19 cellular contexts compared by ENCODE assay signal in the genomic region with DNA sequence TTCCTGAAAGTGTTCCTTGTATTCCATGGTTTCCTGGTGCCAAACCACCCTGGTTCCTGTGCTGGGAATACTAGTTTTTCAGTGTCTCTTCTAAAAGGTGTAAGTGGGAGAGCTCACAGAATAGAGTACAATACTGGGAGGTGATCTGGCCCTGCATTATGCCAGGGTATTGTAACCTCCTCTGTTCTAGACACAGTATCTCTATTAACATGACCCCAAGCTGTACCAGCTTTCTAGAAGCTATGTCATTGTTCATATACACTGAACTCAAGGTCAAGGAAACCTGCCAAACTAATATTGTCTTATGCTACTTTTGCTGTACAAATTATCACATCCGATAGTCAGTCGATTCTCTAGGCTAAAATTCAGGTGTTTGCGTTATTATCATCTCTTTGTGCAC.
"Had no signal": no experiment of that assay in that cellular context is flagged by ENCODE, and none has a peak within 500 bp of the region (broad histone marks: within the 10 kb centered on the region; RNA-seq: fewer than 3 reads in every experiment).

No MANE protein-coding gene starts in this region.

- H3K9me3 ChIP-seq: esophagus muscularis mucosa, gastrocnemius medialis, left lung, lower lobe of right lung, neutrophil, right atrium auricular region, tibial artery, upper lobe of left lung, uterus had no signal

- H3K36me3 ChIP-seq: gastrocnemius medialis, left lung, lower lobe of right lung, neutrophil, right atrium auricular region, uterus had no signal

- H3K9me3 Mint-ChIP-seq: nephron progenitor cell; stimulated activated naive CD8-positive, alpha-beta T cell treated with anti-CD3 and anti-CD28 coated beads, Interleukin-15, Interleukin-2, amounts not matched to agents 100 ng/mL and 50 ng/mL, for 24 hours had no signal

- ATAC-seq: gastrocnemius medialis, left lung, lower lobe of right lung had no signal

- H3K27me3 ChIP-seq: esophagus muscularis mucosa, gastrocnemius medialis, right atrium auricular region, tibial artery, upper lobe of left lung, uterus had no signal

- H3K27ac Mint-ChIP-seq: nephron progenitor cell; stimulated activated naive CD8-positive, alpha-beta T cell treated with anti-CD3 and anti-CD28 coated beads, Interleukin-15, Interleukin-2, amounts not matched to agents 100 ng/mL and 50 ng/mL, for 24 hours had no signal

- DNase-seq: effector memory CD4-positive, alpha-beta T cell; gastrocnemius medialis; left lung; lower lobe of right lung; mesenchymal stem cell; midbrain; nephron progenitor cell; posterior cingulate gyrus; small intestine; stimulated activated CD4-positive, alpha-beta T cell treated with anti-CD3 and anti-CD28 coated beads, Interleukin-2, amount 100 ng/mL, for 48 hours; tibial artery; uterus had no signal

- FAIRE-seq: endometrium, small intestine had no signal

- H3K4me3 ChIP-seq: esophagus muscularis mucosa, gastrocnemius medialis, left lung, lower lobe of right lung, right atrium auricular region, tibial artery, upper lobe of left lung, uterus had no signal

- H3K4me3 Mint-ChIP-seq: nephron progenitor cell; stimulated activated naive CD8-positive, alpha-beta T cell treated with anti-CD3 and anti-CD28 coated beads, Interleukin-15, Interleukin-2, amounts not matched to agents 100 ng/mL and 50 ng/mL, for 24 hours had no signal

- H3K27ac ChIP-seq: epithelial cell of prostate, left lung, lower lobe of right lung, neutrophil, right atrium auricular region, tibial artery had no signal
